15 cellular contexts compared by ENCODE assay signal in genomic region chr10:126203746-126204145, GRCh38.
"Had no signal": no experiment of that assay in that cellular context is flagged by ENCODE, and none has a peak within 500 bp of the region (broad histone marks: within the 10 kb centered on the region; RNA-seq: fewer than 3 reads in every experiment).

No MANE protein-coding gene starts in this region.

- H3K27me3 Mint-ChIP-seq: activated CD8-positive, alpha-beta T cell treated with anti-CD3 and anti-CD28 coated beads for 36 hours; activated naive CD8-positive, alpha-beta T cell treated with anti-CD3 and anti-CD28 coated beads, Interleukin-2, amount 10 ng/mL, durations not matched to agents 7 days and 5 days had no signal

- ATAC-seq: activated CD4-positive, CD25-positive, alpha-beta regulatory T cell treated with anti-CD3 and anti-CD28 coated beads, Interleukin-2, amount 50 U/mL, for 24 hours; activated CD8-positive, alpha-beta T cell treated with anti-CD3 and anti-CD28 coated beads for 36 hours; left cardiac atrium; pancreas had no signal

- DNase-seq: activated CD8-positive, alpha-beta memory T cell treated with anti-CD3 and anti-CD28 coated beads, Interleukin-2, amount 50 U/mL, for 4 hours; activated CD8-positive, alpha-beta T cell treated with anti-CD3 and anti-CD28 coated beads for 36 hours; activated naive CD8-positive, alpha-beta T cell treated with anti-CD3 and anti-CD28 coated beads, Interleukin-2, amount 10 ng/mL, durations not matched to agents 7 days and 5 days; colonic mucosa; effector CD8-positive, alpha-beta T cell; hippocampal formation; left cardiac atrium; nephron progenitor cell; pancreas; retina; stimulated activated CD4-positive, alpha-beta T cell treated with anti-CD3 and anti-CD28 coated beads, Interleukin-15, amount 100 ng/mL, for 24 hours; stimulated activated CD4-positive, alpha-beta T cell treated with anti-CD3 and anti-CD28 coated beads, Interleukin-4, amount 100 ng/mL, for 4 hours; stomach had no signal

- H3K9me3 ChIP-seq: colonic mucosa, pancreas, stomach, tibial nerve had no signal

- H3K4me3 Mint-ChIP-seq: activated CD8-positive, alpha-beta T cell treated with anti-CD3 and anti-CD28 coated beads for 36 hours; activated naive CD8-positive, alpha-beta T cell treated with anti-CD3 and anti-CD28 coated beads, Interleukin-2, amount 10 ng/mL, durations not matched to agents 7 days and 5 days; nephron progenitor cell had no signal

- H3K36me3 ChIP-seq: colonic mucosa, pancreas, stomach, tibial nerve had no signal

- H3K4me1 Mint-ChIP-seq: activated naive CD8-positive, alpha-beta T cell treated with anti-CD3 and anti-CD28 coated beads, Interleukin-2, amount 10 ng/mL, durations not matched to agents 7 days and 5 days had no signal

- H3K4me1 ChIP-seq: colonic mucosa, pancreas, stomach, tibial nerve had no signal

- H3K4me3 ChIP-seq: colonic mucosa, pancreas, stomach, tibial nerve had no signal

- H3K27ac Mint-ChIP-seq: activated CD8-positive, alpha-beta T cell treated with anti-CD3 and anti-CD28 coated beads for 36 hours; activated naive CD8-positive, alpha-beta T cell treated with anti-CD3 and anti-CD28 coated beads, Interleukin-2, amount 10 ng/mL, durations not matched to agents 7 days and 5 days; nephron progenitor cell had no signal

- H3K36me3 Mint-ChIP-seq: activated naive CD8-positive, alpha-beta T cell treated with anti-CD3 and anti-CD28 coated beads, Interleukin-2, amount 10 ng/mL, durations not matched to agents 7 days and 5 days had no signal

- H3K27me3 ChIP-seq: colonic mucosa, pancreas, stomach, tibial nerve had no signal

- H3K27ac ChIP-seq: colonic mucosa, pancreas, stomach, tibial nerve had no signal

- H3K9me3 Mint-ChIP-seq: activated CD8-positive, alpha-beta T cell treated with anti-CD3 and anti-CD28 coated beads for 36 hours; activated naive CD8-positive, alpha-beta T cell treated with anti-CD3 and anti-CD28 coated beads, Interleukin-2, amount 10 ng/mL, durations not matched to agents 7 days and 5 days had no signal
